23 cellular contexts compared by ENCODE assay signal in the genomic region with DNA sequence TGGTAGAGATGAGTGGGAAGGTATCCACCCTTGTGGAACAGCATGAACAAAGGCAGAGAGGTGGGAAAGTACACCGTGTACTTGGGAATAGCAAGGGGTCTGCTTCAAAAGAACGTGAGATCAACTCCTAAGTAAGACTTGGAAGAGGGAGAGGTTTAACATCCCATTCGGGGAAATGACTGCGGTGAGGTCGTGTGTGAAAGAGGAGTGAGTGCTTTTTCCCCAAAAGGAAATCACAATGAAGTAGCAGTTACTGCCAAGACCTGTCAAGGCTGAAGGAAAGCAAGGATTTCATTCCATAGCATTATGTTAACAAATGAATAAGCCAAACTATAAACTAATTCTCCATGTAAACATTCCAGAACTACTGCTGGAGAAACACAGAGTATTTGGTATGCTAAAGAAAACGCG. TPM values are rescaled to one million over a fixed set of nuclear protein-coding genes. Genes with fewer than 3 reads are reported as not detected.
DNase-seq lines count a peak whose midpoint lies in the region; ATAC-seq and TF ChIP-seq lines count a peak whose summit lies in the region.
"Had no signal": no experiment of that assay in that cellular context is flagged by ENCODE, and none has a peak within 500 bp of the region (broad histone marks: within the 10 kb centered on the region; RNA-seq: fewer than 3 reads in every experiment).

No MANE protein-coding gene starts in this region.

- H3K27me3 ChIP-seq in ascending aorta (no peaks in the 10 kb centered on the region), rectal smooth muscle tissue (ENCODE audit: control insufficient read depth, insufficient read depth, low read length) (no peaks in the 10 kb centered on the region)
- H3K27me3 ChIP-seq: neutrophil, spleen, tibial artery had no signal

- DNase-seq in DMS114 treated with DMSO at 0.1 percent for 48 hours (lab: John Stamatoyannopoulos, UW; ENCODE audit: unreplicated experiment) = peak; percentile 86
- DNase-seq in ascending aorta (ENCODE audit: low spot score in 2 of 2) = no peak
- DNase-seq in fibroblast of villous mesenchyme (ENCODE audit: low read depth) = peak; percentile 87
- DNase-seq in NCI-H345 (lab: John Stamatoyannopoulos, UW) = no peak
- no peak for DNase-seq in DMS 273 (lab: John Stamatoyannopoulos, UW; ENCODE audit: unreplicated experiment)
- DNase-seq in SKM-1 (lab: John Stamatoyannopoulos, UW; ENCODE audit: unreplicated experiment) = no peak
- DNase-seq: activated CD4-positive, alpha-beta T cell treated with anti-CD3 and anti-CD28 coated beads, Interleukin-2, amount 10 ng/mL, durations not matched to agents 24 days and 14 days; foreskin fibroblast; immature natural killer cell; NCI-H1417 treated with DMSO at 0.1 percent for 48 hours; NCI-H524; SIG-M5; spleen; stimulated activated CD4-positive, alpha-beta T cell treated with anti-CD3 and anti-CD28 coated beads, Interleukin-4, amount 100 ng/mL, for 1 hour; stimulated activated naive CD4-positive, alpha-beta T cell; tibial artery had no signal

- H3K9me3 ChIP-seq in ascending aorta = no peaks in the 10 kb centered on the region
- H3K9me3 ChIP-seq: A549, neutrophil, spleen, tibial artery had no signal

- ATAC-seq in HG03354 (IDR thresholded peaks at IDR 0.05; ENCODE audit: poor library complexity, severe bottlenecking, unreplicated experiment) = no peak
- ATAC-seq: A549; activated naive CD4-positive, alpha-beta T cell treated with anti-CD3 and anti-CD28 coated beads, Interleukin-2, amount 50 U/mL, for 72 hours; Panc1 had no signal

- peak overlapping the region; percentile 39 to 59 for H3K27ac ChIP-seq in ascending aorta
- H3K27ac ChIP-seq in rectal smooth muscle tissue (ENCODE audit: low read depth, low read length) = peak overlapping the region; percentile 95
- H3K27ac ChIP-seq: A549, neutrophil, spleen, tibial artery had no signal

- H3K4me1 ChIP-seq in ascending aorta (peaks cover 3 to 10% of the 10 kb centered on the region in 2 donors), rectal smooth muscle tissue (ENCODE audit: control insufficient read depth, insufficient read depth, low read length) (peaks cover 35% of the 10 kb centered on the region)
- H3K4me1 ChIP-seq: A549 had no signal

- H3K36me3 ChIP-seq in ascending aorta (no peaks in the 10 kb centered on the region), rectal smooth muscle tissue (ENCODE audit: control insufficient read depth, insufficient read depth, low read length) (no peaks in the 10 kb centered on the region)
- H3K36me3 ChIP-seq: neutrophil, spleen, tibial artery had no signal

- H3K4me3 ChIP-seq in ascending aorta (no peak overlapping the region), fibroblast of villous mesenchyme (ENCODE audit: low read depth, low read length) (no peak overlapping the region), rectal smooth muscle tissue (ENCODE audit: low read length) (no peak overlapping the region)
- H3K4me3 ChIP-seq: A549, coronary artery, spleen, tibial artery had no signal

- intact Hi-C loops in ascending aorta (cut with DNase I) = no loop called here

- no peak overlapping the region for H3K9ac ChIP-seq in rectal smooth muscle tissue (ENCODE audit: low read length)

- TF ChIP-seq CTCF in ascending aorta (IDR thresholded peaks at IDR 0.05) = no peak
- no peak for TF ChIP-seq CTCF in fibroblast of villous mesenchyme (IDR thresholded peaks at IDR 0.05; ENCODE audit: insufficient read depth, low read depth, low read length)

RNA-seq across cellular contexts. Expression of gene SYDE2, which starts 19.9 kb away (rescaled TPM):
- total RNA-seq in ascending aorta (0.43 TPM), fibroblast of villous mesenchyme (24.2 and 27.6 TPM in 2 replicates)

RNA-seq across cellular contexts. Expression of gene C1orf52, which starts 38.7 kb away (rescaled TPM):
- total RNA-seq in ascending aorta (2.3 TPM), fibroblast of villous mesenchyme (14.2 and 23.7 TPM in 2 replicates)

RNA-seq across cellular contexts. Expression of gene BCL10, which starts 55.7 kb away (rescaled TPM):
- total RNA-seq in ascending aorta = 3.7 TPM
- 23.2 and 36.7 TPM in 2 replicates for total RNA-seq in fibroblast of villous mesenchyme

Comparison
In these comparisons a context has a peak if more than half of its experiments do, and no peak if none do; other contexts are left out.
1. DNase-seq: peak in DMS114 treated with DMSO at 0.1 percent for 48 hours (single experiment) and fibroblast of villous mesenchyme (single experiment); none in ascending aorta (0 of 2), NCI-H345 (single experiment), DMS 273 (single experiment) and SKM-1 (single experiment).
2. RNA of gene SYDE2, which starts 19.9 kb away (total RNA-seq): 24.2 to 27.6 TPM in fibroblast of villous mesenchyme; 0.43 TPM in ascending aorta (single experiment); every median in the first group is over 10 times any median in the second.